9 cellular contexts compared by ENCODE assay signal in the genomic region with DNA sequence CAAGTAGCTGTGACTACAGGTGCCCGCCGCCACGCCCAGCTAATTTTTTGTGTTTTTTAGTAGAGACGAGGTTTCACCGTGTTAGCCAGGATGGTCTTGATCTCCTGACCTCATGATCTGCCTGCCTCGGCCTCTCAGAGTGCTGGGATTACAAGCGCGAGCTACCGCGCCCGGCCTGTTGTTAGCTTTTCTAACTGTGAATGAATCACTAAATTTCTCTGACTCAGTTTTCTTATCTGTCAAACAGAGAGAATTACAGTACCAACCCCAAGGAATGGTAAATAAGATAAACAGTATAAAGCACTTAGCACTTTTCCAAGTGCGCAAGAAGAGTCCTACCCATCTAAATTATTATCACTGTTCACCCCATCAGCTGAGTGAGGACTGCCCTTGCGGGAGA.
"Had no signal": no experiment of that assay in that cellular context is flagged by ENCODE, and none has a peak within 500 bp of the region (broad histone marks: within the 10 kb centered on the region; RNA-seq: fewer than 3 reads in every experiment).

No MANE protein-coding gene starts in this region.

- H3K4me3 ChIP-seq: GM23248, HAP-1 had no signal

- H2AFZ ChIP-seq: GM23248 had no signal

- H3K9ac ChIP-seq: GM23248 had no signal

- H3K4me1 ChIP-seq: HAP-1 had no signal

- H3K27ac ChIP-seq: GM23248, HL-60 had no signal

- ATAC-seq: HCT116, HepG2 had no signal

- H3K36me3 ChIP-seq: HAP-1 had no signal

- DNase-seq: GM23248, GOT3, H7, HFFc6, KG1 had no signal

- FAIRE-seq: HepG2 had no signal

- H3K9me3 ChIP-seq: HAP-1 had no signal
